3 cellular contexts compared by ENCODE assay signal in genomic region chr19:11486661-11487503, GRCh38.
TF ChIP-seq lines count a peak whose summit lies in the region.

No MANE protein-coding gene starts in this region.

TF ChIP-seq in SK-N-SH, 30 proteins besides CTCF, POLR2A, EP300 and RAD21 (continues in another document):
- TF ChIP-seq EZH2phosphoT487 (IDR thresholded peaks at IDR 0.05; ENCODE audit: borderline replicate concordance, low read depth) (no peak), ZBTB33 (IDR thresholded peaks at IDR 0.05; ENCODE audit: borderline replicate concordance, low read depth) (no peak), RFX5 (IDR thresholded peaks at IDR 0.05; ENCODE audit: low read length) (no peak), GATA2 (CRISPR knock-in tag; IDR thresholded peaks at IDR 0.05) (no peak), RCOR1 (IDR thresholded peaks at IDR 0.05; ENCODE audit: low read length) (no peak), TCF12 (IDR thresholded peaks at IDR 0.05) (no peak), RXRA (IDR thresholded peaks at IDR 0.05; ENCODE audit: borderline replicate concordance, low read depth) (no peak), USF2 (IDR thresholded peaks at IDR 0.05; ENCODE audit: borderline replicate concordance, low read depth, low read length) (no peak), TEAD4 (IDR thresholded peaks at IDR 0.05; ENCODE audit: borderline replicate concordance, insufficient read depth) (no peak), MEF2A (IDR thresholded peaks at IDR 0.05; ENCODE audit: borderline replicate concordance, low read depth) (no peak), SMC3 (IDR thresholded peaks at IDR 0.05; ENCODE audit: low read depth, low read length) (no peak), ELF1 (IDR thresholded peaks at IDR 0.05) (no peak), USF1 (IDR thresholded peaks at IDR 0.05; ENCODE audit: borderline replicate concordance, low read depth) (no peak), NRF1 (IDR thresholded peaks at IDR 0.05; ENCODE audit: low read depth, low read length) (no peak), JUND (IDR thresholded peaks at IDR 0.05) (no peak), SIN3A (IDR thresholded peaks at IDR 0.05; ENCODE audit: borderline replicate concordance, low read depth, low read length) (no peak)
- TF ChIP-seq, protein P1, sequence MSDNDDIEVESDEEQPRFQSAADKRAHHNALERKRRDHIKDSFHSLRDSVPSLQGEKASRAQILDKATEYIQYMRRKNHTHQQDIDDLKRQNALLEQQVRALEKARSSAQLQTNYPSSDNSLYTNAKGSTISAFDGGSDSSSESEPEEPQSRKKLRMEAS (IDR thresholded peaks at IDR 0.05; ENCODE audit: low read depth), result no peak
- TF ChIP-seq, protein P2, sequence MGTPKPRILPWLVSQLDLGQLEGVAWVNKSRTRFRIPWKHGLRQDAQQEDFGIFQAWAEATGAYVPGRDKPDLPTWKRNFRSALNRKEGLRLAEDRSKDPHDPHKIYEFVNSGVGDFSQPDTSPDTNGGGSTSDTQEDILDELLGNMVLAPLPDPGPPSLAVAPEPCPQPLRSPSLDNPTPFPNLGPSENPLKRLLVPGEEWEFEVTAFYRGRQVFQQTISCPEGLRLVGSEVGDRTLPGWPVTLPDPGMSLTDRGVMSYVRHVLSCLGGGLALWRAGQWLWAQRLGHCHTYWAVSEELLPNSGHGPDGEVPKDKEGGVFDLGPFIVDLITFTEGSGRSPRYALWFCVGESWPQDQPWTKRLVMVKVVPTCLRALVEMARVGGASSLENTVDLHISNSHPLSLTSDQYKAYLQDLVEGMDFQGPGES (IDR thresholded peaks at IDR 0.05; ENCODE audit: low read depth, low read length), result no peak

TF ChIP-seq in SK-N-SH treated with all-trans-retinoic acid at 6 μM for 48 hours, 23 proteins besides CTCF, POLR2A, EP300 and RAD21:
- TF ChIP-seq ZC3H10 (CRISPR knock-in tag; IDR thresholded peaks at IDR 0.05) (no peak), PPARA (CRISPR knock-in tag; IDR thresholded peaks at IDR 0.05; ENCODE audit: borderline replicate concordance) (no peak), ESRRG (CRISPR knock-in tag; IDR thresholded peaks at IDR 0.05) (no peak), OSR1 (CRISPR knock-in tag; IDR thresholded peaks at IDR 0.05) (no peak), ZFP30 (CRISPR knock-in tag; IDR thresholded peaks at IDR 0.05) (no peak), RARB (CRISPR knock-in tag; IDR thresholded peaks at IDR 0.05) (no peak), TOX (CRISPR knock-in tag; IDR thresholded peaks at IDR 0.05; ENCODE audit: borderline replicate concordance) (no peak), GLIS3 (CRISPR knock-in tag; IDR thresholded peaks at IDR 0.05) (no peak), PATZ1 (CRISPR knock-in tag; IDR thresholded peaks at IDR 0.05; ENCODE audit: borderline replicate concordance) (no peak), ZFP3 (CRISPR knock-in tag; IDR thresholded peaks at IDR 0.05) (no peak)
- TF ChIP-seq, protein P3, sequence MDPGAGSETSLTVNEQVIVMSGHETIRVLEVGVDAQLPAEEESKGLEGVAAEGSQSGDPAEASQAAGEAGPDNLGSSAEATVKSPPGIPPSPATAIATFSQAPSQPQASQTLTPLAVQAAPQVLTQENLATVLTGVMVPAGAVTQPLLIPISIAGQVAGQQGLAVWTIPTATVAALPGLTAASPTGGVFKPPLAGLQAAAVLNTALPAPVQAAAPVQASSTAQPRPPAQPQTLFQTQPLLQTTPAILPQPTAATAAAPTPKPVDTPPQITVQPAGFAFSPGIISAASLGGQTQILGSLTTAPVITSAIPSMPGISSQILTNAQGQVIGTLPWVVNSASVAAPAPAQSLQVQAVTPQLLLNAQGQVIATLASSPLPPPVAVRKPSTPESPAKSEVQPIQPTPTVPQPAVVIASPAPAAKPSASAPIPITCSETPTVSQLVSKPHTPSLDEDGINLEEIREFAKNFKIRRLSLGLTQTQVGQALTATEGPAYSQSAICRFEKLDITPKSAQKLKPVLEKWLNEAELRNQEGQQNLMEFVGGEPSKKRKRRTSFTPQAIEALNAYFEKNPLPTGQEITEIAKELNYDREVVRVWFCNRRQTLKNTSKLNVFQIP (CRISPR knock-in tag; IDR thresholded peaks at IDR 0.05; ENCODE audit: borderline replicate concordance, low read depth), result no peak

TF ChIP-seq in H1, 55 proteins besides CTCF, POLR2A, EP300 and RAD21:
- TF ChIP-seq SP1 (IDR thresholded peaks at IDR 0.05; ENCODE audit: low read depth, low read length), result no peak
- no peak for TF ChIP-seq TCF12 (IDR thresholded peaks at IDR 0.05; ENCODE audit: low read depth, low read length)
- TF ChIP-seq CBX8 (IDR thresholded peaks at IDR 0.05; ENCODE audit: borderline replicate concordance, low read depth, low read length), result no peak
- no peak for TF ChIP-seq NRF1 (IDR thresholded peaks at IDR 0.05; ENCODE audit: low read depth, low read length)
- no peak for TF ChIP-seq JUND (IDR thresholded peaks at IDR 0.05; ENCODE audit: low read length)
- no peak for TF ChIP-seq HDAC6 (IDR thresholded peaks at IDR 0.05; ENCODE audit: low read depth, low read length)
- TF ChIP-seq CBX5 (IDR thresholded peaks at IDR 0.05; ENCODE audit: low read depth, low read length), result no peak
- TF ChIP-seq RNF2 (IDR thresholded peaks at IDR 0.05; ENCODE audit: borderline replicate concordance, low read depth, low read length, missing control alignments, poor library complexity, severe bottlenecking), result no peak
- TF ChIP-seq USF2 (IDR thresholded peaks at IDR 0.05; ENCODE audit: low read length), result no peak
- TF ChIP-seq TEAD4 (IDR thresholded peaks at IDR 0.05; ENCODE audit: low read depth, low read length), result no peak
- TF ChIP-seq SP4 (IDR thresholded peaks at IDR 0.05; ENCODE audit: low read length), result no peak
- no peak for TF ChIP-seq FOSL1 (IDR thresholded peaks at IDR 0.05; ENCODE audit: insufficient read depth, low read depth, low read length)
TF ChIP-seq in H1: peak in this region for 0.
